8 cellular contexts compared by ENCODE assay signal in genomic region chr5:43602818-43603534, GRCh38. TPM values are rescaled to one million over a fixed set of nuclear protein-coding genes. Genes with fewer than 3 reads are reported as not detected.
DNase-seq lines count a peak whose midpoint lies in the region; ATAC-seq, FAIRE-seq and TF ChIP-seq lines count a peak whose summit lies in the region.

TSS of gene NNT (plus strand) at chr5:43603180. CDS start at chr5:43609196, 6,016 bp downstream.

- peaks cover 10% of the 10 kb centered on the region for H3K23me2 ChIP-seq in H1 (ENCODE audit: low read depth, low read length)

- CTCF ChIA-PET in H1 (lab: Charles Lee; ENCODE audit: partially characterized antibody), result interaction anchor here (0.6 to 1.7 kb wide), 4 partner anchors 9 to 49 kb away, joined by 4 to 9 read pairs (median 5); no protein-coding TSS in a partner anchor

- no peak for TF ChIP-seq RAD21 in H1 (IDR thresholded peaks at IDR 0.05 in 1 of 2, conservative IDR thresholded peaks at IDR 0.05 in 1 of 2; ENCODE audit: low read depth in 2 of 2, low read length in 2 of 2)

- peak within 1 kb of the TSS; percentile 84 to 95 (median 90) for H3K4me2 ChIP-seq in BLaER1 treated with 17β-estradiol and CSF1 and Interleukin-3, amounts not matched to agents 10 nM and 100 nM
- H3K4me2 ChIP-seq in H1 (ENCODE audit: insufficient read depth in 1 of 2, low read depth in 2 of 2, low read length in 2 of 2) (peak within 1 kb of the TSS; percentile 98 to 99), mesendoderm (ENCODE audit: low read length) (peak within 1 kb of the TSS; percentile 89)

- peak within 1 kb of the TSS; percentile 92; the same call in 1 of the 2 replicates for H4K8ac ChIP-seq in H1 (ENCODE audit: extremely low read depth, insufficient read depth, low read length)
- no peak within 1 kb of the TSS for H4K8ac ChIP-seq in mesendoderm (ENCODE audit: low read depth, low read length)

- no peaks in the 10 kb centered on the region for H3K27me3 ChIP-seq in BLaER1 treated with 17β-estradiol and CSF1 and Interleukin-3, amounts not matched to agents 10 nM and 100 nM
- peaks cover 0 to 6% (median 0%) of the 10 kb centered on the region in 4 experiments; a peak in 3 of 7 replicates for H3K27me3 ChIP-seq in H1 (replicated peaks in 1 of 4; ENCODE audit: control insufficient read depth in 3 of 4, extremely low read depth in 1 of 4, insufficient read depth in 3 of 4, low read length in 3 of 4)
- H3K27me3 ChIP-seq in mesendoderm (ENCODE audit: insufficient read depth, low read length, poor library complexity), result no peaks in the 10 kb centered on the region

- H3K56ac ChIP-seq in H1 (replicated peaks; ENCODE audit: insufficient read length, low read depth, low read length) (no peak within 1 kb of the TSS), mesendoderm (ENCODE audit: low read length) (peak within 1 kb of the TSS; percentile 95)

- H3K9me3 ChIP-seq in BLaER1 treated with 17β-estradiol and CSF1 and Interleukin-3, amounts not matched to agents 10 nM and 100 nM (replicated peaks in 1 of 11), result no peaks in the 10 kb centered on the region
- no peaks in the 10 kb centered on the region for H3K9me3 ChIP-seq in H1 (ENCODE audit: insufficient read depth in 2 of 2, low read depth in 1 of 2, low read length in 1 of 2)

- no peak for FAIRE-seq in H1 (lab: Jason Lieb, UNC)

- H3K36me3 ChIP-seq in BLaER1 treated with 17β-estradiol and CSF1 and Interleukin-3, amounts not matched to agents 10 nM and 100 nM, result peaks cover 13 to 34% (median 24%) of the 10 kb centered on the region in 11 experiments
- H3K36me3 ChIP-seq in H1 (ENCODE audit: control insufficient read depth in 2 of 4, insufficient read depth in 4 of 4, low read length in 3 of 4), result no peaks in the 10 kb centered on the region; a peak in 1 of 8 replicates
- no peaks in the 10 kb centered on the region for H3K36me3 ChIP-seq in mesendoderm (ENCODE audit: control insufficient read depth, insufficient read depth, low read length)

- POLR2A ChIA-PET in H1 (lab: Charles Lee; ENCODE audit: partially characterized antibody), result interaction anchor here (0.7 to 2.7 kb wide), 10 partner anchors 12 to 119 kb away, joined by 3 to 9 read pairs (median 4); partner anchors contain the start of genes C5orf34 and TMEM267

- H4K5ac ChIP-seq in H1 (ENCODE audit: insufficient read length, low read depth, low read length) (peak within 1 kb of the TSS; percentile 49), mesendoderm (ENCODE audit: low read length) (no peak within 1 kb of the TSS)

- H4K20me1 ChIP-seq in BLaER1 treated with 17β-estradiol and CSF1 and Interleukin-3, amounts not matched to agents 10 nM and 100 nM, result peaks cover 4 to 25% (median 13%) of the 10 kb centered on the region in 11 experiments; a peak in 12 of 22 replicates
- no peaks in the 10 kb centered on the region for H4K20me1 ChIP-seq in H1 (replicated peaks in 1 of 2; ENCODE audit: control insufficient read depth in 1 of 2, insufficient read depth in 2 of 2, low read length in 2 of 2)

- H3K4me1 ChIP-seq in BLaER1 treated with 17β-estradiol and CSF1 and Interleukin-3, amounts not matched to agents 10 nM and 100 nM, result peaks cover 20 to 39% (median 30%) of the 10 kb centered on the region in 10 experiments
- peaks cover 5 to 9% (median 7%) of the 10 kb centered on the region in 4 experiments; a peak in 6 of 7 replicates for H3K4me1 ChIP-seq in H1 (replicated peaks in 1 of 4; ENCODE audit: control insufficient read depth in 3 of 4, insufficient read depth in 4 of 4, low read length in 3 of 4)
- no peaks in the 10 kb centered on the region for H3K4me1 ChIP-seq in mesendoderm (ENCODE audit: control insufficient read depth, low read depth, low read length)

- TF ChIP-seq EP300 in H1 (IDR thresholded peaks at IDR 0.05; ENCODE audit: borderline replicate concordance in 1 of 2, low read depth in 2 of 2, low read length in 2 of 2), result no peak

- H3K23ac ChIP-seq in H1 (ENCODE audit: insufficient read length) (no peak within 1 kb of the TSS), mesendoderm (ENCODE audit: low read length) (peak within 1 kb of the TSS; percentile 92)

- H3K18ac ChIP-seq in H1 (ENCODE audit: extremely low read depth, low read length), result peak within 1 kb of the TSS; percentile 91
- peak within 1 kb of the TSS; percentile 85 for H3K18ac ChIP-seq in mesendoderm (ENCODE audit: low read length)

- no peak within 1 kb of the TSS for H3K14ac ChIP-seq in H1 (ENCODE audit: insufficient read length)

- peak; percentile 73 for ATAC-seq in HG03439 (IDR thresholded peaks at IDR 0.05; ENCODE audit: unreplicated experiment)

- TF ChIP-seq POLR2A in H1 (IDR thresholded peaks at IDR 0.05; ENCODE audit: control extremely low read depth in 1 of 2, low read depth in 2 of 2, low read length in 2 of 2), result peak in 1 of 2 experiments; percentile 41; a peak in 2 of 3 replicates

- H2BK15ac ChIP-seq in H1 (ENCODE audit: low read length) (0 out of 2 replicates have a peak within 1 kb of the TSS, but pooled peaks have one; percentile 11), mesendoderm (replicated peaks; ENCODE audit: low read depth) (no peak within 1 kb of the TSS)

- H2AFZ ChIP-seq in H1 (ENCODE audit: low read length), result peak within 1 kb of the TSS; percentile 95

- DNase-seq in GM19238 (ENCODE audit: insufficient read length, low spot score) (peak; percentile 60), NCI-H748 (lab: John Stamatoyannopoulos, UW; ENCODE audit: unreplicated experiment) (peak; percentile 95), H1 (ENCODE audit: low read depth in 1 of 2, low spot score in 2 of 2) (peak in 1 of 2 experiments; percentile 82), mesendoderm (peak; percentile 72)
- peak; percentile 24 to 72 for DNase-seq in activated CD8-positive, alpha-beta memory T cell treated with anti-CD3 and anti-CD28 coated beads for 1 hour (ENCODE audit: extremely low read depth in 1 of 2, low read depth in 1 of 2)
- peak; percentile 43 for DNase-seq in stimulated activated CD8-positive, alpha-beta memory T cell treated with anti-CD3 and anti-CD28 coated beads, Interleukin-15, amount 100 ng/mL, for 1 hour (ENCODE audit: low read depth)

- no peaks in the 10 kb centered on the region for H3K79me1 ChIP-seq in H1 (ENCODE audit: low read depth, low read length)
- H3K79me1 ChIP-seq in mesendoderm (ENCODE audit: low read length), result no peaks in the 10 kb centered on the region

- TF ChIP-seq CTCF in H1 (IDR thresholded peaks at IDR 0.05; ENCODE audit: control extremely low read depth in 1 of 3, insufficient read depth in 1 of 3, low read depth in 1 of 3, low read length in 3 of 3), result no peak

- no peak within 1 kb of the TSS; the same call in 1 of the 2 replicates for H2BK5ac ChIP-seq in H1 (ENCODE audit: low read depth, low read length)
- H2BK5ac ChIP-seq in mesendoderm (ENCODE audit: low read length), result no peak within 1 kb of the TSS

- peak within 1 kb of the TSS; percentile 78 to 87 (median 82) for H3K4me3 ChIP-seq in BLaER1 treated with 17β-estradiol and CSF1 and Interleukin-3, amounts not matched to agents 10 nM and 100 nM
- H3K4me3 ChIP-seq in H1 (ENCODE audit: extremely low read depth in 1 of 4, insufficient read depth in 2 of 4, low read depth in 3 of 4, low read length in 4 of 4), result peak within 1 kb of the TSS; percentile 64 to 88 (median 74)
- peak within 1 kb of the TSS; percentile 72 for H3K4me3 ChIP-seq in mesendoderm (ENCODE audit: low read length)

- H2BK120ac ChIP-seq in H1 (replicated peaks; ENCODE audit: low read depth, low read length) (no peak within 1 kb of the TSS), mesendoderm (ENCODE audit: low read depth, low read length) (no peak within 1 kb of the TSS)

- H2AK5ac ChIP-seq in H1 (ENCODE audit: low read depth, low read length) (no peak within 1 kb of the TSS), mesendoderm (ENCODE audit: low read length) (no peak within 1 kb of the TSS)

- H2BK20ac ChIP-seq in H1 (ENCODE audit: low read length), result no peak within 1 kb of the TSS

- H3K27ac ChIP-seq in BLaER1 treated with 17β-estradiol and CSF1 and Interleukin-3, amounts not matched to agents 10 nM and 100 nM, result peak within 1 kb of the TSS; percentile 80 to 97 (median 94)
- H3K27ac ChIP-seq in H1 (ENCODE audit: low read depth, low read length) (no peak within 1 kb of the TSS), mesendoderm (ENCODE audit: low read depth, low read length) (no peak within 1 kb of the TSS)

- 1% methylated on average over 21 of the region's 65 CpGs; no CpG with 5 or more reads in 1 of the 2 experiments for WGBS in H1 (ENCODE audit: extremely low coverage in 1 of 2, insufficient coverage in 1 of 2, insufficient read length in 1 of 2, insufficient replicate concordance in 2 of 2, low coverage in 1 of 2, low lambda C conversion rate in 2 of 2, missing lambda C conversion rate in 1 of 2), 2 experiments
- no CpG with 5 or more reads among the region's 65 CpGs for WGBS in mesendoderm (ENCODE audit: extremely low coverage, insufficient coverage, low lambda C conversion rate)

- no peak within 1 kb of the TSS for H3K4ac ChIP-seq in H1 (replicated peaks; ENCODE audit: insufficient read length, low read depth, low read length)
- H3K4ac ChIP-seq in mesendoderm (ENCODE audit: low read depth, low read length), result peak within 1 kb of the TSS; percentile 73

- H3K79me2 ChIP-seq in H1 (ENCODE audit: control insufficient read depth in 1 of 2, insufficient read depth in 2 of 2, low read length in 2 of 2) (no peaks in the 10 kb centered on the region), mesendoderm (ENCODE audit: control insufficient read depth, insufficient read depth, low read length) (no peaks in the 10 kb centered on the region)

- peak within 1 kb of the TSS; percentile 89 to 97 (median 95) for H3K9ac ChIP-seq in BLaER1 treated with 17β-estradiol and CSF1 and Interleukin-3, amounts not matched to agents 10 nM and 100 nM
- peak within 1 kb of the TSS; percentile 72 to 95 (median 80) for H3K9ac ChIP-seq in H1 (replicated peaks in 1 of 4; ENCODE audit: extremely low read depth in 1 of 4, low read depth in 3 of 4, low read length in 3 of 4)
- H3K9ac ChIP-seq in mesendoderm (ENCODE audit: low read length), result peak within 1 kb of the TSS; percentile 89

- peak within 1 kb of the TSS; percentile 85; the same call in 1 of the 2 replicates for H2BK12ac ChIP-seq in H1 (ENCODE audit: low read depth, low read length)

- H4K91ac ChIP-seq in H1 (replicated peaks; ENCODE audit: insufficient read length, low read length), result no peak within 1 kb of the TSS

TF ChIP-seq in H1, 55 proteins besides CTCF, POLR2A, EP300 and RAD21 (continues in another document):
- TF ChIP-seq TAF1 (IDR thresholded peaks at IDR 0.05; ENCODE audit: low read depth, low read length), result peak; percentile 41; the same call in 1 of the 2 replicates
- no peak for TF ChIP-seq SIRT6 (IDR thresholded peaks at IDR 0.05; ENCODE audit: low read length)

RNA-seq across cellular contexts. Expression of gene NNT, which starts in this region (rescaled TPM):
- total RNA-seq in H1 (2021; fragmentation: NEBNext Ultra II Directional; extraction: Animal tissue kit (Norgen Biotek cat#: 25700)), result 19.6 and 22.2 TPM in 2 replicates
- 8.9 and 11.0 TPM in 2 replicates for polyA plus RNA-seq in H1 (2011; rRNA removed)
- 10.3 TPM for polyA plus RNA-seq in H1 (2011; cell fraction: cytosol; rRNA removed)
- 19.4 TPM for polyA plus RNA-seq in H1 (2011; cell fraction: nucleus; rRNA removed)
- 8.9 to 11.6 TPM (median 10.6 TPM) in 4 replicates for polyA plus RNA-seq in H1 (2012, experiment 1 of 2)
- polyA plus RNA-seq in H1 (2012, experiment 2 of 2), result 0.68 TPM
- 10.8 TPM for polyA plus RNA-seq in H1 (2013, experiment 1 of 2)
- 9.4 TPM for polyA plus RNA-seq in H1 (2013, experiment 2 of 2)
- 25.8 and 33.7 TPM in 2 replicates for polyA minus RNA-seq in H1 (2011; rRNA and poly(A)+ RNA removed)
- 10.4 TPM for polyA minus RNA-seq in H1 (2011; cell fraction: cytosol; rRNA and poly(A)+ RNA removed)
- polyA minus RNA-seq in H1 (2011; cell fraction: nucleus; rRNA and poly(A)+ RNA removed), result 33.8 TPM
- polyA plus RNA-seq in mesendoderm (2013, experiment 1 of 2), result 7.2 TPM
- 7.0 TPM for polyA plus RNA-seq in mesendoderm (2013, experiment 2 of 2)

Comparison
In these comparisons a context has a peak if more than half of its experiments do, and no peak if none do; other contexts are left out.
1. H3K27ac ChIP-seq: peak in BLaER1 treated with 17β-estradiol and CSF1 and Interleukin-3, amounts not matched to agents 10 nM and 100 nM (11 of 11); none in H1 (single experiment) and mesendoderm (single experiment).
2. Peak in every context shown above with its lines, with median percentiles within 50 percentile points of each other: H3K4me2 ChIP-seq, H3K4me3 ChIP-seq and H3K9ac ChIP-seq.